Comparison of ENCODE assay signal across 8 cellular contexts in genomic region chr1:47976728-47977127, GRCh38. TPM values are rescaled to one million over a fixed set of nuclear protein-coding genes. Genes with fewer than 3 reads are reported as not detected.
"Had no signal": no experiment of that assay in that cellular context is flagged by ENCODE, and none has a peak within 500 bp of the region (broad histone marks: within the 10 kb centered on the region; RNA-seq: fewer than 3 reads in every experiment).

No MANE protein-coding gene starts in this region.

- H3K4me3 ChIP-seq: GM23248, GM23338, HAP-1 had no signal

- H3K9me3 ChIP-seq: HAP-1 had no signal

- H3K9me3 Mint-ChIP-seq: H9 had no signal

- H3K27ac ChIP-seq: GM23248 had no signal

- H3K9ac ChIP-seq: GM23248 had no signal

- H3K36me3 ChIP-seq: HAP-1 had no signal

- DNase-seq: GM23248, GOT3, H7, H9, HCEC 1CT, HFFc6 had no signal

- H3K4me3 Mint-ChIP-seq: GM23338, H9, HFFc6 had no signal

- H3K4me1 ChIP-seq: HAP-1 had no signal

- H3K27ac Mint-ChIP-seq: GM23338, H9, HFFc6 had no signal

RNA-seq across cellular contexts. Expression of gene TRABD2B, which starts 20.5 kb away (rescaled TPM):
- total RNA-seq: GM23248, HFFc6 had no signal
- polyA plus RNA-seq: GM23248 had no signal
